In genomic region chr1:235883261-235883927, GRCh38 we compare ENCODE assay signal across 9 cellular contexts. TPM values are rescaled to one million over a fixed set of nuclear protein-coding genes. Genes with fewer than 3 reads are reported as not detected.
DNase-seq lines count a peak whose midpoint lies in the region; ATAC-seq and TF ChIP-seq lines count a peak whose summit lies in the region.
"Had no signal": no experiment of that assay in that cellular context is flagged by ENCODE, and none has a peak within 500 bp of the region (broad histone marks: within the 10 kb centered on the region; RNA-seq: fewer than 3 reads in every experiment).

No MANE protein-coding gene starts in this region.

- H3K4me3 ChIP-seq in GM12865 (ENCODE audit: low read depth, low read length) (peak overlapping the region; percentile 52), skeletal muscle satellite cell (ENCODE audit: low read length) (peak overlapping the region; percentile 23)

- H3K27me3 Mint-ChIP-seq in IgD-negative memory B cell: no peaks in the 10 kb centered on the region
- H3K27me3 Mint-ChIP-seq in activated naive CD8-positive, alpha-beta T cell treated with anti-CD3 and anti-CD28 coated beads, Interleukin-2, amount 50 U/mL, for 24 hours: no peaks in the 10 kb centered on the region

- H3K4me1 ChIP-seq in skeletal muscle satellite cell (ENCODE audit: control insufficient read depth, insufficient read depth, low read length): peaks cover 14% of the 10 kb centered on the region

- H3K4me3 Mint-ChIP-seq in IgD-negative memory B cell: no peak overlapping the region
- H3K4me3 Mint-ChIP-seq in activated naive CD8-positive, alpha-beta T cell treated with anti-CD3 and anti-CD28 coated beads, Interleukin-2, amount 50 U/mL, for 24 hours: peak overlapping the region; percentile 76
- H3K4me3 Mint-ChIP-seq: T-helper 1 cell treated with Interleukin-12 subunit alpha and Interleukin-12 subunit beta and Interleukin-4 antibody, amounts not matched to agents 30 μg/mL and 1 μg/mL, for 36 hours had no signal

- intact Hi-C loops in Right ventricle myocardium superior (cut with DNase I): no loop called here

- no peak for TF ChIP-seq CTCF in GM12865 (IDR thresholded peaks at IDR 0.05; ENCODE audit: insufficient read depth, low read depth, low read length, missing control alignments)

- H3K4me1 Mint-ChIP-seq in IgD-negative memory B cell: peaks cover 22 to 52% (median 49%) of the 10 kb centered on the region in 3 donors
- H3K4me1 Mint-ChIP-seq in activated naive CD8-positive, alpha-beta T cell treated with anti-CD3 and anti-CD28 coated beads, Interleukin-2, amount 50 U/mL, for 24 hours: peaks cover 75% of the 10 kb centered on the region

- DNase-seq in GM12865 (ENCODE audit: low read depth) (peak; percentile 88), Right ventricle myocardium superior (peak; percentile 88), NCI-H748 treated with DMSO at 0.1 percent for 48 hours (lab: John Stamatoyannopoulos, UW) (no peak), T-helper 9 cell (no peak)
- DNase-seq in activated naive CD8-positive, alpha-beta T cell treated with anti-CD3 and anti-CD28 coated beads, Interleukin-2, amount 50 U/mL, for 24 hours: peak; percentile 59

- H3K4me2 ChIP-seq in skeletal muscle satellite cell (ENCODE audit: low read length): peak overlapping the region; percentile 71

- H3K36me3 ChIP-seq in skeletal muscle satellite cell (ENCODE audit: insufficient read depth, low read length): no peaks in the 10 kb centered on the region

- H3K36me3 Mint-ChIP-seq in IgD-negative memory B cell: no peaks in the 10 kb centered on the region
- H3K36me3 Mint-ChIP-seq in activated naive CD8-positive, alpha-beta T cell treated with anti-CD3 and anti-CD28 coated beads, Interleukin-2, amount 50 U/mL, for 24 hours (ENCODE audit: low read depth): no peaks in the 10 kb centered on the region

- H3K9ac ChIP-seq in skeletal muscle satellite cell (ENCODE audit: low read depth, low read length): peak overlapping the region; percentile 35

- H3K27me3 ChIP-seq in skeletal muscle satellite cell (ENCODE audit: control insufficient read depth, insufficient read depth, low read length): no peaks in the 10 kb centered on the region

- peak overlapping the region in 2 of 3 donors; percentile 6 to 50 for H3K27ac Mint-ChIP-seq in IgD-negative memory B cell
- peak overlapping the region; percentile 82 for H3K27ac Mint-ChIP-seq in activated naive CD8-positive, alpha-beta T cell treated with anti-CD3 and anti-CD28 coated beads, Interleukin-2, amount 50 U/mL, for 24 hours
- H3K27ac Mint-ChIP-seq: T-helper 1 cell treated with Interleukin-12 subunit alpha and Interleukin-12 subunit beta and Interleukin-4 antibody, amounts not matched to agents 30 μg/mL and 1 μg/mL, for 36 hours had no signal

- no peaks in the 10 kb centered on the region for H3K9me3 ChIP-seq in skeletal muscle satellite cell (replicated peaks; ENCODE audit: low read length)

- ATAC-seq in activated naive CD8-positive, alpha-beta T cell treated with anti-CD3 and anti-CD28 coated beads, Interleukin-2, amount 50 U/mL, for 24 hours: peak; percentile 41
- ATAC-seq in Right ventricle myocardium superior (ENCODE audit: poor library complexity) (peak; percentile 90), GM21390 (IDR thresholded peaks at IDR 0.05; ENCODE audit: unreplicated experiment) (no peak)

- H3K9me3 Mint-ChIP-seq in IgD-negative memory B cell: peaks cover 0 to 6% (median 0%) of the 10 kb centered on the region in 3 donors
- H3K9me3 Mint-ChIP-seq in activated naive CD8-positive, alpha-beta T cell treated with anti-CD3 and anti-CD28 coated beads, Interleukin-2, amount 50 U/mL, for 24 hours: no peaks in the 10 kb centered on the region
- H3K9me3 Mint-ChIP-seq: T-helper 1 cell treated with Interleukin-12 subunit alpha and Interleukin-12 subunit beta and Interleukin-4 antibody, amounts not matched to agents 30 μg/mL and 1 μg/mL, for 36 hours had no signal

RNA-seq across cellular contexts. Expression of gene LYST, which starts 16.7 kb away (rescaled TPM):
- 29.4 TPM for polyA plus RNA-seq in IgD-negative memory B cell
- 9.7 TPM for total RNA-seq in Right ventricle myocardium superior
- total RNA-seq in skeletal muscle satellite cell (2012; rRNA removed): 25.3 and 26.4 TPM in 2 replicates

Comparison
In these comparisons a context has a peak if more than half of its experiments do, and no peak if none do; other contexts are left out.
1. DNase-seq: peak in GM12865 (single experiment), activated naive CD8-positive, alpha-beta T cell treated with anti-CD3 and anti-CD28 coated beads, Interleukin-2, amount 50 U/mL, for 24 hours (single experiment) and Right ventricle myocardium superior (single experiment); none in NCI-H748 treated with DMSO at 0.1 percent for 48 hours (single experiment) and T-helper 9 cell (single experiment).